12 cellular contexts compared by ENCODE assay signal in the genomic region with DNA sequence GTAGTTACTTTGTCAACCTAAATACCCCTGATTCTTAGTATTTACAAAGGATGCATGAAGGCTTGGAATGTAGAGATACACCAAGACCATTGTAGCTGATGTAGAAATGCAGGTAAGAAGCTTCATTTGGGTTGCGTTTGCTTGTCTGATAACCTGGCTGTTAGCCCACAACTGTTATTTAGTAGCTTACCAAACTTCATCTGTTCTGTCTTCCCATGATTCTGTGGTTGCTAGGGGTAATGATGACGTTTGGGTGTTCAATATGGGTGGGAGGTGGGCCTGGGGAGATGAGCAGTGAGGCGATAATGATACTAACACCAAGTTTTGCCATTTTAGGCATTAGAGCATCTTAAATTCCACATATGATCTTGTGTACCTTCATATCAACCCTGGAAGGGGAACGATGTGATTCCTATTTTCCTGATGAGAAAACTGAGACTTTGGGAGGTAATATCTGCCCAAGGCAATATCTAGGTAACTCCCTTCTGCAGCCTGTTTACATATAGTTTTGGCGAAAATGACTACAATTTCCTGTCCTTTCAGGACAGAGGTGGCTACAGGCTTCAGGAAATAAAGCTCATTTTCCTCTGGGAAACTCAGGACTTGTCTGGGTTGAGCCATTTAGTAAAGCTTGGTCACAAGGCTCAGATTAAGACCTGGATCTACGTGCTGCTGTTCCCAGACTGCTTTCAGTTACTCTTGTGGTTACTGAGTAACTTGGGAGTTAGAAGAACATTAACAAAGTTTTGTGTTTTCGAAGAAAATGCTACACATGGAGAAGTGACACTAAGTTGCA. TPM values are rescaled to one million over a fixed set of nuclear protein-coding genes. Genes with fewer than 3 reads are reported as not detected.
A peak's percentile ranks its signal among the peaks of the same experiment; 100 is the strongest.
DNase-seq lines count a peak whose midpoint lies in the region; ATAC-seq and TF ChIP-seq lines count a peak whose summit lies in the region.
"Had no signal": no experiment of that assay in that cellular context is flagged by ENCODE, and none has a peak within 500 bp of the region (broad histone marks: within the 10 kb centered on the region; RNA-seq: fewer than 3 reads in every experiment).

No MANE protein-coding gene starts in this region.

- H3K9me3 ChIP-seq in PC-3 (ENCODE audit: low read length) (no peaks in the 10 kb centered on the region), subcutaneous abdominal adipose tissue (ENCODE audit: control insufficient read depth in 5 of 5, low read length in 5 of 5) (no peaks in the 10 kb centered on the region)
- H3K9me3 ChIP-seq: psoas muscle had no signal

- no TSS peak for BruUV-seq in PC-3 (replicated peaks; lab: Mats Ljungman, UMichigan)

- peak; percentile 42 for ATAC-seq in PC-3
- ATAC-seq in left ventricle myocardium superior, result peak; percentile 26
- no peak for ATAC-seq in HG02840 (IDR thresholded peaks at IDR 0.05; ENCODE audit: low FRiP score, unreplicated experiment)
- ATAC-seq in GM21723 (IDR thresholded peaks at IDR 0.05; ENCODE audit: unreplicated experiment), result no peak
- ATAC-seq: activated CD4-positive, CD25-positive, alpha-beta regulatory T cell treated with anti-CD3 and anti-CD28 coated beads, Interleukin-2, amount 50 U/mL, for 24 hours; HCT116 had no signal

- no peak overlapping the region for H3K4me3 ChIP-seq in PC-3 (ENCODE audit: low read length)
- H3K4me3 ChIP-seq in subcutaneous abdominal adipose tissue (ENCODE audit: low read depth in 1 of 5, low read length in 5 of 5), result peak overlapping the region in 2 of 5 donors; percentile 1 to 25
- H3K4me3 ChIP-seq: psoas muscle had no signal

- POLR2A ChIA-PET in PC-3 (lab: Charles Lee; ENCODE audit: unreplicated experiment), result interaction anchor here (0.5 kb wide), 1 partner anchor 28 kb away, joined by 7 read pairs; no protein-coding TSS in a partner anchor

- peaks cover 9% of the 10 kb centered on the region; the same call in 1 of the 2 replicates for H3K36me3 ChIP-seq in PC-3 (ENCODE audit: low read depth, low read length)
- peaks cover 0 to 6% (median 2%) of the 10 kb centered on the region in 5 donors for H3K36me3 ChIP-seq in subcutaneous abdominal adipose tissue (ENCODE audit: control insufficient read depth in 5 of 5, insufficient read depth in 5 of 5, low read length in 5 of 5)

- H3K4me1 ChIP-seq in PC-3 (ENCODE audit: insufficient read depth, low read length), result peaks cover 20% of the 10 kb centered on the region; the same call in 1 of the 2 replicates
- H3K4me1 ChIP-seq in subcutaneous abdominal adipose tissue (ENCODE audit: control insufficient read depth in 5 of 5, insufficient read depth in 5 of 5, low read length in 5 of 5), result peaks cover 12 to 70% (median 52%) of the 10 kb centered on the region in 5 donors

- intact Hi-C loops in PC-3 (cut with micrococcal nuclease), result no loop called here
- intact Hi-C loops in left ventricle myocardium superior (cut with micrococcal nuclease), result no loop called here

- DNase-seq in NCI-H1105 treated with DMSO at 0.1 percent for 48 hours (lab: John Stamatoyannopoulos, UW) (peak; percentile 18), NCI-H1105 (lab: John Stamatoyannopoulos, UW) (no peak), PC-3 (peak; percentile 18), left ventricle myocardium superior (no peak), UCSD-AML1 (lab: John Stamatoyannopoulos, UW; ENCODE audit: unreplicated experiment) (no peak)
- DNase-seq: NCI-H1930, psoas muscle had no signal

- no peaks in the 10 kb centered on the region for H3K9me2 ChIP-seq in PC-3 (replicated peaks; ENCODE audit: low read length)

- peaks cover 86% of the 10 kb centered on the region for H4K20me1 ChIP-seq in PC-3 (ENCODE audit: low read length)

- no peak for TF ChIP-seq CTCF in PC-3 (conservative IDR thresholded peaks at IDR 0.05; ENCODE audit: low read depth, low read length)

- H3K27me3 ChIP-seq in PC-3 (ENCODE audit: low read length), result no peaks in the 10 kb centered on the region
- H3K27me3 ChIP-seq in subcutaneous abdominal adipose tissue (ENCODE audit: control insufficient read depth in 5 of 5, insufficient read depth in 4 of 5, low read length in 5 of 5), result no peaks in the 10 kb centered on the region

- no peak overlapping the region for H2AFZ ChIP-seq in PC-3 (ENCODE audit: low read length)

- H3K79me2 ChIP-seq in PC-3 (ENCODE audit: low read length), result peaks cover 99% of the 10 kb centered on the region

- no peak overlapping the region for H3K4me2 ChIP-seq in PC-3 (ENCODE audit: low read length)

- H3K9ac ChIP-seq in PC-3 (ENCODE audit: low read length), result no peak overlapping the region
- H3K9ac ChIP-seq in subcutaneous abdominal adipose tissue (ENCODE audit: low read length in 5 of 5), result no peak overlapping the region

- no peaks in the 10 kb centered on the region for H3F3A ChIP-seq in PC-3 (ENCODE audit: low read length, unreplicated experiment)

- CTCF ChIA-PET in PC-3 (lab: Charles Lee), result no interaction called here

- no peak overlapping the region for H3K27ac ChIP-seq in PC-3 (ENCODE audit: low read length)
- H3K27ac ChIP-seq in subcutaneous abdominal adipose tissue (ENCODE audit: low read depth, low read length), result peak overlapping the region; percentile 47
- H3K27ac ChIP-seq: psoas muscle had no signal

RNA-seq across cellular contexts. Expression of a gene that starts 26.8 kb away (rescaled TPM):
- 48.6 and 56.3 TPM in 2 replicates for total RNA-seq in PC-3 (2014; rRNA removed)
- 64.4 TPM for total RNA-seq in left ventricle myocardium superior

Comparison
In these comparisons a context has a peak if more than half of its experiments do, and no peak if none do; other contexts are left out.
1. DNase-seq: peak in NCI-H1105 treated with DMSO at 0.1 percent for 48 hours (single experiment) and PC-3 (single experiment); none in NCI-H1105 (single experiment), left ventricle myocardium superior (single experiment) and UCSD-AML1 (single experiment).
2. ATAC-seq: peak in PC-3 (single experiment) and left ventricle myocardium superior (single experiment); none in HG02840 (single experiment) and GM21723 (single experiment).